Comparison of ENCODE assay signal across 21 cellular contexts in the genomic region with DNA sequence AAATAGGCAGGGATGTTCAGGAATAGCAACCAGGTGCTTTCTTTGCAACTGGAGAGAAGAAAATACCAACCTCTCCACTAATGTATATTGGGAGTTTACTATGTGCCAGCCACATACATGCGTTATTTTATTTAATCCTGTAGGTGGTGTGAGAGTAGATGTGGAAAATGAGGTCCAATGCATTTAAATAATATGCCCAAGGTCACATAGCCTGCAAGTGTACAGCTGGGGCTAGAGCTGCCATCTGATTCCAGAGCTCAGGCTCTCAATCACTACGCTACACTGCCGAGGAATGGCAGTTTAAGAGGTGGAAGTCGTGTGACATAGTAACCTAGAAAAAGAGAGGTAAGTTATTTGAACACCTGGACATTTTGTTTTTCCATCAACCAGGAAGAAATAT.
DNase-seq lines count a peak whose midpoint lies in the region; ATAC-seq, FAIRE-seq and TF ChIP-seq lines count a peak whose summit lies in the region.
"Had no signal": no experiment of that assay in that cellular context is flagged by ENCODE, and none has a peak within 500 bp of the region (broad histone marks: within the 10 kb centered on the region; RNA-seq: fewer than 3 reads in every experiment).

No MANE protein-coding gene starts in this region.

- no peaks in the 10 kb centered on the region for H3K36me3 Mint-ChIP-seq in neural progenitor cell

- peaks cover 5% of the 10 kb centered on the region for H3K4me1 Mint-ChIP-seq in neural progenitor cell
- H3K4me1 Mint-ChIP-seq: activated B cell treated with CpG ODN at 0.5 μM for 24 hours had no signal

- H3K79me2 ChIP-seq in Loucy (ENCODE audit: insufficient read depth, low read length) (no peaks in the 10 kb centered on the region), OCI-LY1 (ENCODE audit: insufficient read depth, low read length) (no peaks in the 10 kb centered on the region), neural progenitor cell (ENCODE audit: low read depth) (peaks cover 4% of the 10 kb centered on the region)

- H3K27ac ChIP-seq in OCI-LY1 (ENCODE audit: low read depth, low read length, poor library complexity, severe bottlenecking) (no peak overlapping the region), pancreas (no peak overlapping the region), body of pancreas (no peak overlapping the region), neural progenitor cell (no peak overlapping the region)
- H3K27ac ChIP-seq: brain microvascular endothelial cell had no signal

- H3F3A ChIP-seq in Loucy (ENCODE audit: low read depth) (no peaks in the 10 kb centered on the region), OCI-LY1 (ENCODE audit: insufficient read depth, low read length) (no peaks in the 10 kb centered on the region), neural progenitor cell (ENCODE audit: low read depth) (no peaks in the 10 kb centered on the region)

- no peak overlapping the region for H3K27ac Mint-ChIP-seq in neural progenitor cell
- H3K27ac Mint-ChIP-seq: activated B cell treated with CpG ODN at 0.5 μM for 24 hours; activated naive CD8-positive, alpha-beta T cell; activated T-cell treated with anti-CD3 and anti-CD28 coated beads, Interleukin-2, amount 50 U/mL, for 72 hours; T-helper 1 cell treated with Interleukin-12 subunit alpha and Interleukin-12 subunit beta and Interleukin-4 antibody, amounts not matched to agents 30 μg/mL and 1 μg/mL, for 36 hours had no signal

- TF ChIP-seq POLR2A in body of pancreas (IDR thresholded peaks at IDR 0.05), result no peak
- TF ChIP-seq POLR2A in lower leg skin (IDR thresholded peaks at IDR 0.05), result no peak

- H3K4me1 ChIP-seq in Loucy (ENCODE audit: insufficient read depth, low read length, poor library complexity, severe bottlenecking) (peaks cover 23% of the 10 kb centered on the region), OCI-LY1 (ENCODE audit: insufficient read depth, low read length, severe bottlenecking) (no peaks in the 10 kb centered on the region), pancreas (no peaks in the 10 kb centered on the region), body of pancreas (peaks cover 5% of the 10 kb centered on the region), neural progenitor cell (no peaks in the 10 kb centered on the region)

- H3K4me3 Mint-ChIP-seq in neural progenitor cell, result no peak overlapping the region
- H3K4me3 Mint-ChIP-seq: activated B cell treated with CpG ODN at 0.5 μM for 24 hours; activated naive CD8-positive, alpha-beta T cell; activated T-cell treated with anti-CD3 and anti-CD28 coated beads, Interleukin-2, amount 50 U/mL, for 72 hours; T-helper 1 cell treated with Interleukin-12 subunit alpha and Interleukin-12 subunit beta and Interleukin-4 antibody, amounts not matched to agents 30 μg/mL and 1 μg/mL, for 36 hours had no signal

- intact Hi-C loops in pancreas (cut with DNase I) (no loop called here), body of pancreas (cut with DNase I) (no loop called here), lower leg skin (cut with DNase I; ENCODE audit: low total_unique reads) (no loop called here)

- H3K4me2 ChIP-seq in Loucy (ENCODE audit: low read depth, low read length, poor library complexity, severe bottlenecking) (no peak overlapping the region), OCI-LY1 (ENCODE audit: low read length) (no peak overlapping the region), neural progenitor cell (no peak overlapping the region)

- peak in 3 of 4 donors; percentile 42 to 65 (median 61) for ATAC-seq in pancreas
- ATAC-seq in body of pancreas, result no peak
- ATAC-seq: activated T-cell treated with anti-CD3 and anti-CD28 coated beads, Interleukin-2, amount 50 U/mL, for 72 hours; mucosa of descending colon had no signal

- H3K9me2 ChIP-seq in Loucy (replicated peaks; ENCODE audit: low read depth, low read length), result no peaks in the 10 kb centered on the region
- H3K9me2 ChIP-seq in OCI-LY1 (ENCODE audit: low read depth, low read length), result no peaks in the 10 kb centered on the region

- H3K9ac ChIP-seq in Loucy (ENCODE audit: low read depth, low read length, poor library complexity, severe bottlenecking) (no peak overlapping the region), OCI-LY1 (ENCODE audit: low read length) (no peak overlapping the region), neural progenitor cell (no peak overlapping the region)

- no peaks in the 10 kb centered on the region for H3K9me3 ChIP-seq in Loucy (ENCODE audit: insufficient read depth, low read depth, low read length)
- H3K9me3 ChIP-seq in OCI-LY1 (ENCODE audit: low read length), result no peaks in the 10 kb centered on the region
- H3K9me3 ChIP-seq in pancreas, result no peaks in the 10 kb centered on the region
- no peaks in the 10 kb centered on the region for H3K9me3 ChIP-seq in body of pancreas
- no peaks in the 10 kb centered on the region for H3K9me3 ChIP-seq in neural progenitor cell (ENCODE audit: low read depth)
- H3K9me3 ChIP-seq: mucosa of descending colon had no signal

- no peaks in the 10 kb centered on the region for H3K27me3 Mint-ChIP-seq in neural progenitor cell (ENCODE audit: insufficient read depth, low read depth)
- H3K27me3 Mint-ChIP-seq: activated B cell treated with CpG ODN at 0.5 μM for 24 hours; activated naive CD8-positive, alpha-beta T cell had no signal

- H3K27me3 ChIP-seq in Loucy (ENCODE audit: insufficient read depth, low read length, poor library complexity, severe bottlenecking) (no peaks in the 10 kb centered on the region), OCI-LY1 (ENCODE audit: insufficient read depth, low read length) (no peaks in the 10 kb centered on the region), pancreas (no peaks in the 10 kb centered on the region), body of pancreas (no peaks in the 10 kb centered on the region), neural progenitor cell (no peaks in the 10 kb centered on the region)
- H3K27me3 ChIP-seq: brain microvascular endothelial cell had no signal

- H2AFZ ChIP-seq in Loucy (ENCODE audit: low read length) (no peak overlapping the region), OCI-LY1 (ENCODE audit: low read length) (no peak overlapping the region), neural progenitor cell (replicated peaks) (no peak overlapping the region)

- FAIRE-seq in pancreas (lab: Jason Lieb, UNC), result no peak
- FAIRE-seq: GM12892 had no signal

- H3K4me3 ChIP-seq in Loucy (ENCODE audit: low read length, poor library complexity, severe bottlenecking) (no peak overlapping the region), OCI-LY1 (ENCODE audit: low read depth, low read length, poor library complexity, severe bottlenecking) (no peak overlapping the region), pancreas (no peak overlapping the region), body of pancreas (no peak overlapping the region), neural progenitor cell (no peak overlapping the region), lower leg skin (ENCODE audit: low read depth, poor library complexity, severe bottlenecking) (no peak overlapping the region)
- H3K4me3 ChIP-seq: mucosa of descending colon had no signal

- H3K36me3 ChIP-seq in Loucy (ENCODE audit: insufficient read depth, low read length) (no peaks in the 10 kb centered on the region), OCI-LY1 (ENCODE audit: insufficient read depth, low read length) (no peaks in the 10 kb centered on the region), pancreas (no peaks in the 10 kb centered on the region), body of pancreas (replicated peaks in 1 of 2; ENCODE audit: insufficient read depth in 1 of 2, low read depth in 2 of 2) (no peaks in the 10 kb centered on the region), neural progenitor cell (no peaks in the 10 kb centered on the region)
- H3K36me3 ChIP-seq: brain microvascular endothelial cell had no signal

- DNase-seq in NCI-H82 (lab: John Stamatoyannopoulos, UW) (peak; percentile 7), NCI-H82 treated with DMSO at 0.1 percent for 48 hours (lab: John Stamatoyannopoulos, UW; ENCODE audit: unreplicated experiment) (no peak), pancreas (no peak), body of pancreas (no peak), neural progenitor cell (ENCODE audit: low spot score) (no peak), lower leg skin (ENCODE audit: low spot score in 2 of 2) (no peak)
- DNase-seq: activated B cell treated with CpG ODN at 0.5 μM for 24 hours; activated T-cell treated with anti-CD3 and anti-CD28 coated beads, Interleukin-2, amount 50 U/mL, for 72 hours; brain microvascular endothelial cell; cortex of kidney; GDM1; mucosa of descending colon; MV-4-11; occipital lobe; RPMI8226; stimulated activated CD4-positive, alpha-beta T cell treated with anti-CD3 and anti-CD28 coated beads, Interleukin-2, amount 100 ng/mL, for 24 hours had no signal

- peak; percentile 54 for TF ChIP-seq CTCF in Loucy (conservative IDR thresholded peaks at IDR 0.05; ENCODE audit: low read length)
- peak; percentile 20; the same call in 1 of the 2 replicates for TF ChIP-seq CTCF in OCI-LY1 (IDR thresholded peaks at IDR 0.05; ENCODE audit: low read length)
- TF ChIP-seq CTCF in pancreas (IDR thresholded peaks at IDR 0.05), result no peak
- no peak for TF ChIP-seq CTCF in body of pancreas (IDR thresholded peaks at IDR 0.05)
- no peak for TF ChIP-seq CTCF in neural progenitor cell (IDR thresholded peaks at IDR 0.05)
- TF ChIP-seq CTCF in lower leg skin (IDR thresholded peaks at IDR 0.05), result no peak

- WGBS in pancreas, 2 donors, result 57 to 64% methylated on average over 4 of the region's 4 CpGs
- 60 to 66% methylated on average over 4 of the region's 4 CpGs for WGBS in body of pancreas, 2 donors
- WGBS in lower leg skin, 2 donors, result 88 to 91% methylated on average over 4 of the region's 4 CpGs

- H4K20me1 ChIP-seq in Loucy (ENCODE audit: insufficient read depth, low read length, poor library complexity, severe bottlenecking), result no peaks in the 10 kb centered on the region
- no peaks in the 10 kb centered on the region for H4K20me1 ChIP-seq in OCI-LY1 (ENCODE audit: insufficient read depth, low read length)
- H4K20me1 ChIP-seq in neural progenitor cell (ENCODE audit: low read depth), result peaks cover 12% of the 10 kb centered on the region

- no peaks in the 10 kb centered on the region for H3K9me3 Mint-ChIP-seq in neural progenitor cell
- H3K9me3 Mint-ChIP-seq: activated B cell treated with CpG ODN at 0.5 μM for 24 hours; activated T-cell treated with anti-CD3 and anti-CD28 coated beads, Interleukin-2, amount 50 U/mL, for 72 hours; T-helper 1 cell treated with Interleukin-12 subunit alpha and Interleukin-12 subunit beta and Interleukin-4 antibody, amounts not matched to agents 30 μg/mL and 1 μg/mL, for 36 hours had no signal

Comparison
In these comparisons a context has a peak if more than half of its experiments do, and no peak if none do; other contexts are left out.
1. CTCF ChIP-seq: peak in Loucy (single experiment) and OCI-LY1 (single experiment); none in pancreas (0 of 4), body of pancreas (0 of 7), neural progenitor cell (single experiment) and lower leg skin (0 of 3).